ENCODE assay signal across 20 cellular contexts in the genomic region with DNA sequence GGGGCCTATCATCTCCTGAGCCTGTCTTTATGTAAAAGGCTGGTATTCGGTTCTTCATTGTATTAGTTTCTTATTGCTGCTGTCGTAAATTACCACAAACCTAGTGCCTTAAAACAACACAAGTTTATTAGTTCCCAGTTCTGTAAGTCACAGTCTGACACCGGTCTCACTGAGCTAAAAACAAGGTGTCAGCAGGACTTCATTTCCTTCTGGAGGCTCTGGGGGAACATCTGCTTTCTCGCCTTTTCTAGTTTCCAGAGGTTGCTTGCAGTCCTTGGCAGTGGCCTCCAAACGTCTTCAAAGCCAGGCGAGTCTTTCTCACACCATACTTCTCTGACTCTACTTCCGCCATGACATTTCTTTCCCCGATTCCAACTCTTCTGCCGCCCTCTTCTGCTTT.
"Had no signal": no experiment of that assay in that cellular context is flagged by ENCODE, and none has a peak within 500 bp of the region (broad histone marks: within the 10 kb centered on the region; RNA-seq: fewer than 3 reads in every experiment).

No MANE protein-coding gene starts in this region.

- DNase-seq: activated CD4-positive, alpha-beta T cell treated with anti-CD3 and anti-CD28 coated beads for 4 hours; activated CD8-positive, alpha-beta memory T cell treated with anti-CD3 and anti-CD28 coated beads, Interleukin-2, amount 50 U/mL, for 4 hours; activated CD8-positive, alpha-beta T cell treated with anti-CD3 and anti-CD28 coated beads for 36 hours; activated gamma-delta T cell treated with Interleukin-2 at 50 U/mL for 16 hours; activated naive CD4-positive, alpha-beta T cell treated with anti-CD3 and anti-CD28 coated beads, Interleukin-2, amount 10 ng/mL, durations not matched to agents 7 days and 5 days; activated T-cell treated with anti-CD3 and anti-CD28 coated beads, Interleukin-2, amount 50 U/mL, for 72 hours; aorta; central memory CD4-positive, alpha-beta T cell; MG63; NCI-H1105; NCI-H1436; NCI-H1694 treated with DMSO at 0.1 percent for 48 hours; NCI-H2081; NCI-H345; NCI-H510A; NCI-H526 treated with DMSO at 0.1 percent for 48 hours; T-helper 1 cell; WERI-Rb-1 had no signal

- H3K27me3 ChIP-seq: breast epithelium, MG63 had no signal

- H3K27ac ChIP-seq: breast epithelium, SK-N-MC, WERI-Rb-1 had no signal

- H3K4me3 ChIP-seq: breast epithelium, MG63, SK-N-MC had no signal

- H3K4me1 ChIP-seq: breast epithelium had no signal

- H3K36me3 ChIP-seq: breast epithelium, MG63, WERI-Rb-1 had no signal

- H3K9me3 ChIP-seq: breast epithelium had no signal
